In the genomic region with DNA sequence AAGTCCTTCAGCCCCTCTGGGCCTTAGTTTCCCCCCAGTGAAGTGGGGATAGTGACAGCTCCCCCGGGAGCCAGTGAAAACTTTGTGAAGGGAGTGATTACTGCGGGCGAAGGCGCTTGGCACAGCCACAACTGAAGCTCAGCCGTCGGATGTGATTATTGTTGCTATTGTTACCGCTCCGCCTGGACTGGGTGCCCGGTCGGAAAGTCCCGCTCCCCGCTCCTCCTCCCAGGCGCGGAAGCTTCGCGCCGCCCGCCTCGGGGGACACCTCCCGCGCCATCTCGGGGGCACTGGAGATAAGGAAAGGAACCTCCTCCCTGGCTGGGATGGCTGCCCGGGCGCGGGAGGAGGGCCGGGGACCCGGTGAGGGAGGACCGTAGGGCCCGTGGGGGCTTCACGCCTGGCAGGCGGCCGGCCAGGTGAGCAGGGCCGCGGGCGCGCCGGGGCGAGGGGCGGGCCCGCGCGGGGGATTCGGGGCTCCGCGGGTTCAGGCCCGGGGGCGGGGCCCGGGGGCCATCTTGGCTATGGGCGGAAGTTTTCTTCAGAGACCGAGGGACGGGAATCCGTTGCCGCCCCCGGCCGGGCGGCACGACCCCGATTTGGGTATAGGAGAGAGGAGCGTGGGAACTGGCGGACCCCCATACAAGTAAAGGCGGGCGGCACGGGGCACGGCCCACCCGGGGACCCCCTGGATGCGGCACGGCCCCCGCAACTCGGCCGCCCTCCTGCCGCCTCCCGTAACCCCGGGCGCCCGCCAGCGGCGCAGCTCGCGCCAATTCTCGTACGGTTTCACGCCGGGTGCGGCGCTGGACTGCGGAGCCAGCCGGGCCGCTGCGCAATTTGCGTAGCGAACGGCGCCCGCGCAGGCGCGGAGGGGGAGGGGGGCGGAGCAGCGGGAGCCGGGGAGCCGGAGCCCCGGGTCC, we compare ENCODE assay signal across 8 cellular contexts. TPM values are rescaled to one million over a fixed set of nuclear protein-coding genes. Genes with fewer than 3 reads are reported as not detected.
A peak's percentile ranks its signal among the peaks of the same experiment; 100 is the strongest.
DNase-seq lines count a peak whose midpoint lies in the region; ATAC-seq lines count a peak whose summit lies in the region.

A gene with protein sequence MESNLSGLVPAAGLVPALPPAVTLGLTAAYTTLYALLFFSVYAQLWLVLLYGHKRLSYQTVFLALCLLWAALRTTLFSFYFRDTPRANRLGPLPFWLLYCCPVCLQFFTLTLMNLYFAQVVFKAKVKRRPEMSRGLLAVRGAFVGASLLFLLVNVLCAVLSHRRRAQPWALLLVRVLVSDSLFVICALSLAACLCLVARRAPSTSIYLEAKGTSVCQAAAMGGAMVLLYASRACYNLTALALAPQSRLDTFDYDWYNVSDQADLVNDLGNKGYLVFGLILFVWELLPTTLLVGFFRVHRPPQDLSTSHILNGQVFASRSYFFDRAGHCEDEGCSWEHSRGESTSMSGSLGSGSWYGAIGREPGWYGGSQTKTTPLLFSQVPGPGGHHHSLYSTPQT (plus strand): TSS at position 887 of the 923 bp plus-strand sequence. CDS start 677 bp downstream, outside the sequence.

- peak within 1 kb of the TSS; percentile 66 for H2AFZ ChIP-seq in mesenchymal stem cell (ENCODE audit: low read depth, low read length)

- H3K4me2 ChIP-seq in mesenchymal stem cell (ENCODE audit: low read length, poor library complexity, severe bottlenecking): peak within 1 kb of the TSS; percentile 98

- peak within 1 kb of the TSS; percentile 83 to 97 for H3K4me3 ChIP-seq in mesenchymal stem cell (ENCODE audit: insufficient read depth in 1 of 2, low read depth in 1 of 2, low read length in 2 of 2)

- H3K23ac ChIP-seq in mesenchymal stem cell (ENCODE audit: low read length in 2 of 2): peak within 1 kb of the TSS in 1 of 2 experiments; percentile 61

- peak within 1 kb of the TSS; percentile 61 for H2BK15ac ChIP-seq in mesenchymal stem cell (ENCODE audit: low read depth, poor library complexity, severe bottlenecking)

- H3K9ac ChIP-seq in mesenchymal stem cell (ENCODE audit: low read length): peak within 1 kb of the TSS; percentile 97

- ATAC-seq in GM19372 (IDR thresholded peaks at IDR 0.05; ENCODE audit: low read depth, unreplicated experiment) (peak; percentile 60), HG03469 (IDR thresholded peaks at IDR 0.05; ENCODE audit: unreplicated experiment) (peak; percentile 49)
- ATAC-seq in effector memory CD8-positive, alpha-beta T cell (replicated peaks): peak; percentile 75

- peak within 1 kb of the TSS; percentile 97 to 99 for H3K27ac Mint-ChIP-seq in effector memory CD8-positive, alpha-beta T cell

- no peaks in the 10 kb centered on the region for H3K9me3 ChIP-seq in mesenchymal stem cell (ENCODE audit: control insufficient read depth, low read length)

- H3K79me1 ChIP-seq in mesenchymal stem cell (replicated peaks; ENCODE audit: low read length, poor library complexity, severe bottlenecking): peaks cover 46% of the 10 kb centered on the region

- peaks cover 19 to 43% of the 10 kb centered on the region in 2 experiments for H3K36me3 ChIP-seq in mesenchymal stem cell (ENCODE audit: control insufficient read depth in 1 of 2, insufficient read depth in 2 of 2, low read depth in 1 of 2, low read length in 2 of 2)

- H2BK120ac ChIP-seq in mesenchymal stem cell (ENCODE audit: low read depth, low read length): peak within 1 kb of the TSS; percentile 78

- peak within 1 kb of the TSS; percentile 85 for H4K91ac ChIP-seq in mesenchymal stem cell (ENCODE audit: low read length)

- H2AK5ac ChIP-seq in mesenchymal stem cell (ENCODE audit: low read length, severe bottlenecking): no peak within 1 kb of the TSS

- H3K4ac ChIP-seq in mesenchymal stem cell (ENCODE audit: low read depth in 1 of 2, low read length in 2 of 2): peak within 1 kb of the TSS; percentile 73 to 94

- peak within 1 kb of the TSS in 1 of 2 experiments; percentile 56 for H2BK12ac ChIP-seq in mesenchymal stem cell (ENCODE audit: low read length in 2 of 2)

- DNase-seq in C1 segment of cervical spinal cord (lab: John Stamatoyannopoulos, UW): peak in 13 of 14 donors; percentile 78 to 96 (median 91)
- DNase-seq in NK-92 (lab: John Stamatoyannopoulos, UW; ENCODE audit: unreplicated experiment): peak; percentile 40
- DNase-seq in activated CD8-positive, alpha-beta memory T cell treated with anti-CD3 and anti-CD28 coated beads for 4 hours (ENCODE audit: low read depth in 2 of 2): peak; percentile 80 to 81
- peak; percentile 91 to 97 (median 96) for DNase-seq in effector memory CD8-positive, alpha-beta T cell
- DNase-seq in mesenchymal stem cell: peak; percentile 84
- peak; percentile 91 for DNase-seq in stimulated activated CD8-positive, alpha-beta memory T cell treated with anti-CD3 and anti-CD28 coated beads, Interleukin-15, amount 100 ng/mL, for 1 hour (ENCODE audit: low read depth)

- H3K18ac ChIP-seq in mesenchymal stem cell (ENCODE audit: low read depth in 1 of 2, low read length in 2 of 2): peak within 1 kb of the TSS; percentile 49 to 87

- H3K4me3 Mint-ChIP-seq in effector memory CD8-positive, alpha-beta T cell: peak within 1 kb of the TSS; percentile 88 to 90

- H3K36me3 Mint-ChIP-seq in effector memory CD8-positive, alpha-beta T cell (ENCODE audit: insufficient read depth): peaks cover 49% of the 10 kb centered on the region

- peak within 1 kb of the TSS; percentile 85 for H4K8ac ChIP-seq in mesenchymal stem cell (ENCODE audit: low read length)

- H3K4me1 Mint-ChIP-seq in effector memory CD8-positive, alpha-beta T cell (ENCODE audit: low read depth in 2 of 2): peaks cover 14 to 22% of the 10 kb centered on the region in 2 donors

- no peaks in the 10 kb centered on the region for H3K9me3 Mint-ChIP-seq in effector memory CD8-positive, alpha-beta T cell

- H2BK5ac ChIP-seq in mesenchymal stem cell (ENCODE audit: low read depth, low read length, poor library complexity, severe bottlenecking): peak within 1 kb of the TSS; percentile 53

- peak within 1 kb of the TSS; percentile 86 for H3K27ac ChIP-seq in mesenchymal stem cell (ENCODE audit: low read length, poor library complexity, severe bottlenecking)

- H3K4me1 ChIP-seq in mesenchymal stem cell (ENCODE audit: control insufficient read depth, insufficient read depth, low read depth, low read length): peaks cover 26% of the 10 kb centered on the region

- H3K14ac ChIP-seq in mesenchymal stem cell (ENCODE audit: low read length in 2 of 2): peak within 1 kb of the TSS; percentile 5 to 78

- under 1% methylated on average over 89 of the region's 102 CpGs for WGBS in mesenchymal stem cell

- H3K27me3 ChIP-seq in mesenchymal stem cell (ENCODE audit: control insufficient read depth in 1 of 2, insufficient read depth in 1 of 2, low read length in 2 of 2): peaks cover under 1 to 2% of the 10 kb centered on the region in 2 experiments

- peaks cover 0 to 2% of the 10 kb centered on the region in 2 donors for H3K27me3 Mint-ChIP-seq in effector memory CD8-positive, alpha-beta T cell

RNA-seq across cellular contexts. Expression of the gene that starts here (rescaled TPM):
- polyA plus RNA-seq in mesenchymal stem cell (2013, experiment 1 of 2): 25.9 TPM
- polyA plus RNA-seq in mesenchymal stem cell (2013, experiment 2 of 2): 24.6 TPM

Comparison
In these comparisons a context has a peak if more than half of its experiments do, and no peak if none do; other contexts are left out.
1. Peak in every context shown above with its lines: DNase-seq, ATAC-seq, H3K4me3 ChIP-seq and H3K27ac ChIP-seq.
2. DNase-seq: peak in every context shown above with its lines; median percentile 96 in effector memory CD8-positive, alpha-beta T cell; 91 in C1 segment of cervical spinal cord; 91 in stimulated activated CD8-positive, alpha-beta memory T cell treated with anti-CD3 and anti-CD28 coated beads, Interleukin-15, amount 100 ng/mL, for 1 hour; 84 in mesenchymal stem cell; 80 in activated CD8-positive, alpha-beta memory T cell treated with anti-CD3 and anti-CD28 coated beads for 4 hours; 40 in NK-92.